10 cellular contexts compared by ENCODE assay signal in genomic region chr17:50634915-50635719, GRCh38. TPM values are rescaled to one million over a fixed set of nuclear protein-coding genes. Genes with fewer than 3 reads are reported as not detected.
DNase-seq lines count a peak whose midpoint lies in the region; ATAC-seq and TF ChIP-seq lines count a peak whose summit lies in the region.
"Had no signal": no experiment of that assay in that cellular context is flagged by ENCODE, and none has a peak within 500 bp of the region (broad histone marks: within the 10 kb centered on the region; RNA-seq: fewer than 3 reads in every experiment).

No MANE protein-coding gene starts in this region.

- CTCF ChIA-PET in mammary epithelial cell (lab: Charles Lee; ENCODE audit: low non-redundant PET) = no interaction called here

- TF ChIP-seq CTCF in mammary epithelial cell (conservative IDR thresholded peaks at IDR 0.05 in 1 of 2, IDR thresholded peaks at IDR 0.05 in 1 of 2; ENCODE audit: extremely low read depth in 1 of 2, insufficient read depth in 1 of 2, low read depth in 1 of 2, low read length in 2 of 2) (peak in 1 of 2 donors; percentile 14), suprapubic skin (IDR thresholded peaks at IDR 0.05) (no peak)

- no TSS peak for BruUV-seq in mammary epithelial cell (replicated peaks; lab: Mats Ljungman, UMichigan)

- H3K4me1 Mint-ChIP-seq in T-helper 2 cell treated with Interferon-gamma antibody and Interleukin-4, amounts not matched to agents 5 μg/mL and 100 μg/mL, for 36 hours (ENCODE audit: low read depth) = no peaks in the 10 kb centered on the region

- H3K27me3 ChIP-seq in mammary epithelial cell (ENCODE audit: insufficient read depth, low read length) (no peaks in the 10 kb centered on the region), suprapubic skin (no peaks in the 10 kb centered on the region)

- peak overlapping the region; percentile 55 to 77 (median 63) for H3K4me3 ChIP-seq in mammary epithelial cell (replicated peaks in 1 of 3; ENCODE audit: insufficient read depth in 1 of 3, low read depth in 2 of 3, low read length in 3 of 3)
- peak overlapping the region; percentile 56 for H3K4me3 ChIP-seq in suprapubic skin

- DNase-seq in DMS79 treated with DMSO at 0.1 percent for 48 hours (lab: John Stamatoyannopoulos, UW) (peak; percentile 6), DMS79 (lab: John Stamatoyannopoulos, UW) (no peak), mammary epithelial cell (no peak), left lobe of liver (ENCODE audit: low spot score) (no peak), suprapubic skin (ENCODE audit: low spot score in 2 of 2) (no peak)
- no peak for DNase-seq in activated CD4-positive, alpha-beta T cell treated with anti-CD3 and anti-CD28 coated beads, Interleukin-2, amount 50 U/mL, for 48 hours
- DNase-seq in T-helper 2 cell treated with Interferon-gamma antibody and Interleukin-4, amounts not matched to agents 5 μg/mL and 100 μg/mL, for 36 hours (ENCODE audit: low spot score) = no peak
- DNase-seq: NCI-H2029 treated with DMSO at 0.1 percent for 48 hours had no signal

- no peaks in the 10 kb centered on the region for H3K9me3 ChIP-seq in mammary epithelial cell (replicated peaks; ENCODE audit: insufficient read depth, low read length)
- H3K9me3 ChIP-seq in suprapubic skin = no peaks in the 10 kb centered on the region

- peak overlapping the region; percentile 84 for H2AFZ ChIP-seq in mammary epithelial cell (ENCODE audit: low read depth, low read length)

- H3K79me2 ChIP-seq in mammary epithelial cell (ENCODE audit: insufficient read depth, low read length) = peaks cover 38% of the 10 kb centered on the region

- H3K27ac ChIP-seq in mammary epithelial cell (ENCODE audit: insufficient read depth, low read depth, low read length) (peak overlapping the region; percentile 14), suprapubic skin (no peak overlapping the region)

- no peaks in the 10 kb centered on the region for H3K36me3 Mint-ChIP-seq in T-helper 2 cell treated with Interferon-gamma antibody and Interleukin-4, amounts not matched to agents 5 μg/mL and 100 μg/mL, for 36 hours (ENCODE audit: low read depth)

- peak overlapping the region; percentile 25 for H3K9ac ChIP-seq in mammary epithelial cell (ENCODE audit: insufficient read depth, low read length)

- no peaks in the 10 kb centered on the region for H3K9me3 Mint-ChIP-seq in T-helper 2 cell treated with Interferon-gamma antibody and Interleukin-4, amounts not matched to agents 5 μg/mL and 100 μg/mL, for 36 hours

- H3K36me3 ChIP-seq in mammary epithelial cell (ENCODE audit: insufficient read depth, low read length) (no peaks in the 10 kb centered on the region), suprapubic skin (no peaks in the 10 kb centered on the region)

- no peak for TF ChIP-seq EP300 in suprapubic skin (IDR thresholded peaks at IDR 0.05)

- H3K4me1 ChIP-seq in mammary epithelial cell (ENCODE audit: insufficient read depth, low read length) = peaks cover 51% of the 10 kb centered on the region
- peaks cover 40% of the 10 kb centered on the region for H3K4me1 ChIP-seq in suprapubic skin

- peak overlapping the region; percentile 90 for H3K4me2 ChIP-seq in mammary epithelial cell (ENCODE audit: insufficient read depth, low read depth, low read length)

- intact Hi-C loops in mammary epithelial cell (cut with micrococcal nuclease) = loop anchor here (1.0 to 10.0 kb wide), 3 partner anchors 37 to 320 kb away; no protein-coding TSS in a partner anchor

- H3K27me3 Mint-ChIP-seq in T-helper 2 cell treated with Interferon-gamma antibody and Interleukin-4, amounts not matched to agents 5 μg/mL and 100 μg/mL, for 36 hours (ENCODE audit: low read depth) = peaks cover 73% of the 10 kb centered on the region

- in situ Hi-C loops in mammary epithelial cell (cut with MboI; ENCODE audit: low sequenced_read_pairs in 2 of 2) = loop anchor here in 1 of 2 donors (5.0 to 10.0 kb wide), 3 partner anchors 60 to 150 kb away; partner anchors contain the start of gene SPATA20

- no peaks in the 10 kb centered on the region for H4K20me1 ChIP-seq in mammary epithelial cell (ENCODE audit: insufficient read depth, low read length)

- no peak overlapping the region for H3K4me3 Mint-ChIP-seq in T-helper 2 cell treated with Interferon-gamma antibody and Interleukin-4, amounts not matched to agents 5 μg/mL and 100 μg/mL, for 36 hours

- TF ChIP-seq POLR2A in suprapubic skin (IDR thresholded peaks at IDR 0.05) = no peak

- no peak overlapping the region for H3K27ac Mint-ChIP-seq in T-helper 2 cell treated with Interferon-gamma antibody and Interleukin-4, amounts not matched to agents 5 μg/mL and 100 μg/mL, for 36 hours

- ATAC-seq in left lobe of liver = peak; percentile 6
- ATAC-seq in GM21723 (IDR thresholded peaks at IDR 0.05; ENCODE audit: unreplicated experiment) = no peak

- dilution Hi-C loops in mammary epithelial cell (cut with HindIII; ENCODE audit: low sequenced_read_pairs) = loop anchor here (5.0 to 10.0 kb wide), 4 partner anchors 50 to 118 kb away; no protein-coding TSS in a partner anchor

- WGBS in mammary epithelial cell (ENCODE audit: low coverage, missing lambda C conversion rate) = 3% methylated on average over 7 of the region's 52 CpGs
- WGBS in suprapubic skin = 71% methylated on average over 1 of the region's 52 CpGs

RNA-seq across cellular contexts. Expression of gene ABCC3, which starts 0.4 kb away (rescaled TPM):
- 100 to 1,000 TPM in 1 of 2 donors, 10 to 100 TPM in 1; 80.7 to 113 TPM for total RNA-seq in mammary epithelial cell
- polyA plus RNA-seq in mammary epithelial cell = 49.6 TPM
- polyA minus RNA-seq in mammary epithelial cell = 62.4 TPM
- 326 TPM for total RNA-seq in left lobe of liver
- 100 to 1,000 TPM in 1 of 4 donors, 10 to 100 TPM in 3; 31.7 to 113 (median 36.2) TPM for total RNA-seq in suprapubic skin
- total RNA-seq: frontal cortex had no signal
